Comparison of ENCODE assay signal across 24 cellular contexts in the genomic region with DNA sequence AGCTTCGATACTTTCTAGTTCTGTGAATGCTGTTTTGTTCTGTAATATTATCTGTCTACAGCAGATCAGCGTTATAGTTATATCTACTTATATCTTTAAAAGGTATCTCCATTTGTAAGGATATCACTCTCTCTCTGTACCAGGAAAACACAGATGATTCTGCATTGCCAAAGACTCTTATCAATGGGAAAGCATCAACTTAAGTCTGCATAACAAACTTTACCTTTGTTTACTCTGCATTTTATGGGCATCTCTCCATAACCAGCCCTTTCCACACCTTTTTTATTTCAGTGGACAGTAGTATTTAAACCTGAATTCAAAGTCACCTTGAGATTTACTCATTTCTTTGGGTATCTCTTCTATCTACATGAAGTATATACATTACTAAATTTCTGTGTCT.
"Had no signal": no experiment of that assay in that cellular context is flagged by ENCODE, and none has a peak within 500 bp of the region (broad histone marks: within the 10 kb centered on the region; RNA-seq: fewer than 3 reads in every experiment).

No MANE protein-coding gene starts in this region.

- DNase-seq: colonic mucosa; cortex of kidney; effector CD8-positive, alpha-beta T cell; effector memory CD8-positive, alpha-beta T cell; endodermal cell; erythroblast; esophagus squamous epithelium; foreskin fibroblast; foreskin melanocyte; gastrocnemius medialis; glutamatergic neuron; head of caudate nucleus; heart right ventricle; hippocampal formation; immature natural killer cell; islet precursor cell; kidney; kidney glomerular epithelial cell; left lung; left ventricle myocardium superior; lower lobe of right lung; mesenchymal stem cell; naive thymus-derived CD4-positive, alpha-beta T cell had no signal

- ATAC-seq: effector memory CD8-positive, alpha-beta T cell; esophagus mucosa; gastrocnemius medialis; heart right ventricle; left lung; left ventricle myocardium superior; lower lobe of right lung; naive thymus-derived CD4-positive, alpha-beta T cell had no signal
